ENCODE assay signal across 19 cellular contexts in the genomic region with DNA sequence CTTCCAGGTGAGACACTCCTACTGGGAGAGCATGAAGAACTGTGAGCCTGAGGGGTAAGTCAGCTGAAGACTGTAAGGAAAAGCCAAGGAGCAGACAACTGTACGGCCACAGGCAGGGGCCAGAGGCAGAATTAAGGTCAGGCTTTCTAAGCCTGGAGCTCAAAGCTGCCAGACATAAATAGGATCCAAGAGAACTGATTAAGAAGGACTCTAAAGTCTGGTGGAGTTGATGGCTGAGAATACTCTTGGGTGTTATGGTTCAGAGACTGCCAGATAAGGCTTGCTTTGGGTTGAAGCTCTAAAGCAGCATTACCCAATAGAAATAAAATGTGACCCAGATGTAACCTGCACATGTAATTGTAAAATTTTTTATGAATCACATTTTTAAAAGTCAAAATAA. TPM values are rescaled to one million over a fixed set of nuclear protein-coding genes. Genes with fewer than 3 reads are reported as not detected.
DNase-seq lines count a peak whose midpoint lies in the region; ATAC-seq and TF ChIP-seq lines count a peak whose summit lies in the region.
"Had no signal": no experiment of that assay in that cellular context is flagged by ENCODE, and none has a peak within 500 bp of the region (broad histone marks: within the 10 kb centered on the region; RNA-seq: fewer than 3 reads in every experiment).

No MANE protein-coding gene starts in this region.

- H3K79me2 ChIP-seq in trophoblast cell (ENCODE audit: control insufficient read depth, insufficient read depth, low read length, poor library complexity), result no peaks in the 10 kb centered on the region

- DNase-seq in left cardiac atrium (no peak), left ventricle myocardium superior (no peak), WERI-Rb-1 (peak; percentile 24), trophoblast cell (no peak), NCI-H1436 (lab: John Stamatoyannopoulos, UW) (no peak)
- DNase-seq: 8988T; ACHN; AML-193; BE2C; C1 segment of cervical spinal cord; CD4-positive, alpha-beta memory T cell; COR-L47; DMS153; DND-41; GM23248; H7; HCEC 1CT had no signal

- H3K14ac ChIP-seq in trophoblast cell (ENCODE audit: low read length), result no peak overlapping the region

- H2AK5ac ChIP-seq in trophoblast cell (ENCODE audit: low read length), result no peak overlapping the region

- H3K27me3 ChIP-seq in WERI-Rb-1 (ENCODE audit: insufficient read depth, low read depth, severe bottlenecking) (no peaks in the 10 kb centered on the region), trophoblast cell (ENCODE audit: insufficient read depth, low read length) (no peaks in the 10 kb centered on the region)

- H4K91ac ChIP-seq in trophoblast cell (ENCODE audit: low read depth, low read length), result no peak overlapping the region

- no peak overlapping the region for H3K4ac ChIP-seq in trophoblast cell (ENCODE audit: low read depth, low read length)

- peak; percentile 52 to 82 for ATAC-seq in left cardiac atrium
- no peak for ATAC-seq in left ventricle myocardium superior
- ATAC-seq in HG02973 (IDR thresholded peaks at IDR 0.05; ENCODE audit: unreplicated experiment), result no peak
- ATAC-seq: A549 had no signal

- no peak for TF ChIP-seq CTCF in WERI-Rb-1 (IDR thresholded peaks at IDR 0.05; ENCODE audit: low read depth, low read length)

- H3K4me2 ChIP-seq in trophoblast cell (ENCODE audit: low read length), result no peak overlapping the region
- H3K4me2 ChIP-seq: A549 had no signal

- peaks cover 0 to 3% of the 10 kb centered on the region in 2 experiments for H3K4me1 ChIP-seq in trophoblast cell (ENCODE audit: control insufficient read depth in 1 of 2, insufficient read depth in 2 of 2, low read length in 2 of 2)
- H3K4me1 ChIP-seq: BE2C had no signal

- H3K36me3 ChIP-seq in WERI-Rb-1, result no peaks in the 10 kb centered on the region
- no peaks in the 10 kb centered on the region for H3K36me3 ChIP-seq in trophoblast cell (ENCODE audit: control insufficient read depth in 1 of 2, insufficient read depth in 2 of 2, low read length in 2 of 2)
- H3K36me3 ChIP-seq: BE2C had no signal

- WGBS in trophoblast cell (ENCODE audit: extremely low coverage, insufficient coverage, insufficient read length), result no CpG with 5 or more reads among the region's 1 CpG

- no peak overlapping the region for H2BK5ac ChIP-seq in trophoblast cell (ENCODE audit: low read depth, low read length, poor library complexity)

- H3K9me3 ChIP-seq in WERI-Rb-1 (ENCODE audit: severe bottlenecking), result no peaks in the 10 kb centered on the region
- no peaks in the 10 kb centered on the region for H3K9me3 ChIP-seq in trophoblast cell (ENCODE audit: insufficient read depth, low read depth, low read length)
- H3K9me3 ChIP-seq: A549, BE2C had no signal

- H3K4me3 ChIP-seq in WERI-Rb-1 (ENCODE audit: low read depth, low read length), result no peak overlapping the region
- no peak overlapping the region for H3K4me3 ChIP-seq in trophoblast cell (ENCODE audit: low read depth, low read length)
- H3K4me3 ChIP-seq: A549, GM23248 had no signal

- H4K12ac ChIP-seq in trophoblast cell (ENCODE audit: low read depth, low read length), result no peak overlapping the region

- intact Hi-C loops in left cardiac atrium (cut with DNase I) (no loop called here), left ventricle myocardium superior (cut with micrococcal nuclease) (no loop called here)

- H3K27ac ChIP-seq in WERI-Rb-1 (no peak overlapping the region), trophoblast cell (ENCODE audit: low read depth, low read length) (no peak overlapping the region)
- H3K27ac ChIP-seq: A549, GM23248 had no signal

- H3K79me1 ChIP-seq in trophoblast cell (ENCODE audit: low read length), result peaks cover 3% of the 10 kb centered on the region

- no peak overlapping the region for H2BK120ac ChIP-seq in trophoblast cell (ENCODE audit: insufficient read depth, low read length, poor library complexity)

- no peak overlapping the region for H3K18ac ChIP-seq in trophoblast cell (ENCODE audit: low read length)

- H4K8ac ChIP-seq in trophoblast cell (ENCODE audit: low read depth, low read length), result no peak overlapping the region

- H3K9ac ChIP-seq in trophoblast cell (ENCODE audit: low read length), result no peak overlapping the region
- H3K9ac ChIP-seq: GM23248 had no signal

- H3K23ac ChIP-seq in trophoblast cell (ENCODE audit: low read length), result no peak overlapping the region

- peak overlapping the region; percentile 23 for H2BK12ac ChIP-seq in trophoblast cell (ENCODE audit: low read length)

- H2AFZ ChIP-seq in trophoblast cell (ENCODE audit: insufficient read depth, low read length, poor library complexity), result no peak overlapping the region
- H2AFZ ChIP-seq: GM23248 had no signal

RNA-seq across cellular contexts. Expression of a gene that starts 12.2 kb away (rescaled TPM):
- total RNA-seq in left cardiac atrium, result 10 to 100 TPM; 20.8 to 40.2 TPM
- total RNA-seq in left ventricle myocardium superior, result 0.69 TPM
- polyA plus RNA-seq in trophoblast cell (2013), result 0.08 and 0.15 TPM in 2 replicates
- total RNA-seq: CD4-positive, alpha-beta memory T cell; GM23248 had no signal

Comparison
In these comparisons a context has a peak if more than half of its experiments do, and no peak if none do; other contexts are left out.
1. ATAC-seq: peak in left cardiac atrium (2 of 2); none in left ventricle myocardium superior (single experiment) and HG02973 (single experiment).
2. RNA of a gene that starts 12.2 kb away (total RNA-seq): 20.8 to 40.2 TPM in left cardiac atrium; 0.69 TPM in left ventricle myocardium superior (single experiment); every median in the first group is over 10 times any median in the second.